ENCODE assay signal across 31 cellular contexts in genomic region chr18:433297-433696, GRCh38.
A peak's percentile ranks its signal among the peaks of the same experiment; 100 is the strongest.
DNase-seq lines count a peak whose midpoint lies in the region; ATAC-seq and TF ChIP-seq lines count a peak whose summit lies in the region.
"Had no signal": no experiment of that assay in that cellular context is flagged by ENCODE, and none has a peak within 500 bp of the region (broad histone marks: within the 10 kb centered on the region; RNA-seq: fewer than 3 reads in every experiment).

No MANE protein-coding gene starts in this region.

- H3K4me1 ChIP-seq in muscle layer of duodenum (ENCODE audit: control insufficient read depth in 1 of 2, insufficient read depth in 2 of 2, low read length in 2 of 2) = peaks cover 0 to 14% of the 10 kb centered on the region in 2 donors
- H3K4me1 ChIP-seq: thyroid gland, vagina had no signal

- no peak for TF ChIP-seq POLR2A in GM18505 (IDR thresholded peaks at IDR 0.05; ENCODE audit: borderline replicate concordance, extremely low read depth, insufficient read depth, insufficient read length)

- H3K27ac ChIP-seq in muscle layer of duodenum (ENCODE audit: low read length) = peak overlapping the region; percentile 3
- H3K27ac ChIP-seq: RWPE1, thyroid gland, vagina had no signal

- no peak for TF ChIP-seq CTCF in CD14-positive monocyte (IDR thresholded peaks at IDR 0.05)
- no peak for TF ChIP-seq CTCF in fibroblast of mammary gland (conservative IDR thresholded peaks at IDR 0.05; ENCODE audit: control insufficient read depth, insufficient read depth, low read depth, low read length)

- H3K4me1 Mint-ChIP-seq in CD14-positive monocyte = peaks cover 31% of the 10 kb centered on the region
- H3K4me1 Mint-ChIP-seq: memory B cell, neural crest cell had no signal

- H3K9me3 ChIP-seq in muscle layer of duodenum (ENCODE audit: control insufficient read depth in 1 of 2, low read length in 2 of 2) = no peaks in the 10 kb centered on the region
- H3K9me3 ChIP-seq: thyroid gland, vagina had no signal

- H3K36me3 Mint-ChIP-seq in CD14-positive monocyte = no peaks in the 10 kb centered on the region
- H3K36me3 Mint-ChIP-seq: brain, memory B cell had no signal

- H3K4me3 Mint-ChIP-seq in CD14-positive monocyte = peak overlapping the region in 1 of 2 donors; percentile 57
- H3K4me3 Mint-ChIP-seq: activated naive CD4-positive, alpha-beta T cell treated with anti-CD3 and anti-CD28 coated beads for 36 hours; brain; memory B cell; neural crest cell had no signal

- H3K4me3 ChIP-seq in fibroblast of mammary gland (ENCODE audit: control insufficient read depth, low read depth, low read length) (no peak overlapping the region), muscle layer of duodenum (ENCODE audit: low read depth in 1 of 2, low read length in 2 of 2) (no peak overlapping the region)
- H3K4me3 ChIP-seq: thyroid gland, vagina had no signal

- peaks cover 0 to 1% (median 0%) of the 10 kb centered on the region in 3 donors for H3K27me3 Mint-ChIP-seq in CD14-positive monocyte (ENCODE audit: low read depth in 3 of 3)
- H3K27me3 Mint-ChIP-seq: brain had no signal

- DNase-seq in CD14-positive monocyte (ENCODE audit: low spot score) (no peak), NCI-H226 (peak; percentile 32), fibroblast of mammary gland (ENCODE audit: low read depth) (peak; percentile 59)
- DNase-seq in activated CD8-positive, alpha-beta memory T cell treated with anti-CD3 and anti-CD28 coated beads for 24 hours = no peak
- DNase-seq in stimulated activated naive CD4-positive, alpha-beta T cell treated with Interleukin-2 at 50 U/mL for 16 hours (lab: John Stamatoyannopoulos, UW) = no peak
- DNase-seq: ACHN; activated CD4-positive, alpha-beta T cell treated with anti-CD3 and anti-CD28 coated beads, Interleukin-2, amount 50 U/mL, for 4 hours; activated naive CD4-positive, alpha-beta T cell treated with anti-CD3 and anti-CD28 coated beads for 36 hours; DMS153; glutamatergic neuron; KBM-7; left colon; NCI-H1105; NCI-H187; NCI-H2171; NCI-H510A treated with DMSO at 0.1 percent for 48 hours; posterior cingulate gyrus; stimulated activated CD4-positive, alpha-beta T cell treated with anti-CD3 and anti-CD28 coated beads, Interleukin-4, amount 100 ng/mL, for 1 hour; T-helper 2 cell; thyroid gland had no signal

- ATAC-seq in HG02678 (IDR thresholded peaks at IDR 0.05; ENCODE audit: unreplicated experiment) (no peak), GM18505 (IDR thresholded peaks at IDR 0.05; ENCODE audit: unreplicated experiment) (no peak)
- ATAC-seq: activated CD4-positive, CD25-positive, alpha-beta regulatory T cell treated with anti-CD3 and anti-CD28 coated beads, Interleukin-2, amount 50 U/mL, for 24 hours; HCT116; left colon; sciatic nerve had no signal

- H3K27ac Mint-ChIP-seq in CD14-positive monocyte = peak overlapping the region in 4 of 7 donors; percentile 7 to 52 (median 20)
- H3K27ac Mint-ChIP-seq: activated naive CD4-positive, alpha-beta T cell treated with anti-CD3 and anti-CD28 coated beads for 36 hours; memory B cell had no signal

- no peaks in the 10 kb centered on the region for H3K36me3 ChIP-seq in muscle layer of duodenum (ENCODE audit: control insufficient read depth in 1 of 2, insufficient read depth in 2 of 2, low read length in 2 of 2)
- H3K36me3 ChIP-seq: thyroid gland, vagina had no signal

- intact Hi-C loops in CD14-positive monocyte (cut with micrococcal nuclease) = no loop called here

- H3K27me3 ChIP-seq in muscle layer of duodenum (ENCODE audit: low read depth, low read length) = no peaks in the 10 kb centered on the region
- H3K27me3 ChIP-seq: thyroid gland, vagina had no signal

- H3K9me3 Mint-ChIP-seq in CD14-positive monocyte = peaks cover 0 to 6% (median 1%) of the 10 kb centered on the region in 7 donors
- H3K9me3 Mint-ChIP-seq: activated naive CD4-positive, alpha-beta T cell treated with anti-CD3 and anti-CD28 coated beads for 36 hours; memory B cell; neural crest cell had no signal

Comparison
In these comparisons a context has a peak if more than half of its experiments do, and no peak if none do; other contexts are left out.
1. DNase-seq: peak in NCI-H226 (single experiment) and fibroblast of mammary gland (single experiment); none in CD14-positive monocyte (single experiment), activated CD8-positive, alpha-beta memory T cell treated with anti-CD3 and anti-CD28 coated beads for 24 hours (single experiment) and stimulated activated naive CD4-positive, alpha-beta T cell treated with Interleukin-2 at 50 U/mL for 16 hours (single experiment).